Comparison of ENCODE assay signal across 1 cellular context in genomic region chr9:137205126-137206069, GRCh38.
TF ChIP-seq lines count a peak whose summit lies in the region.

TSS of gene NDOR1 (plus strand) at chr9:137205700. CDS start at chr9:137205778, 78 bp downstream.
TSS of gene TMEM203 (minus strand) at chr9:137205648. CDS start at chr9:137205414, 234 bp downstream.

TF ChIP-seq in K562, 482 proteins besides CTCF, POLR2A, EP300 and RAD21 (continued from another document and continues in another):
- TF ChIP-seq CREB3 (tag; conservative IDR thresholded peaks at IDR 0.05; ENCODE audit: low read depth) (no peak), CBX2 (IDR thresholded peaks at IDR 0.05; ENCODE audit: insufficient read depth, low read length, poor library complexity, severe bottlenecking) (no peak), ZNF511 (CRISPR knock-in tag; IDR thresholded peaks at IDR 0.05) (peak; percentile 42; the same call in 1 of the 2 replicates), ZNF277 (CRISPR knock-in tag; IDR thresholded peaks at IDR 0.05; ENCODE audit: borderline replicate concordance) (no peak), E2F8 (IDR thresholded peaks at IDR 0.05; ENCODE audit: low read depth, partially characterized antibody) (peak; percentile 97), ZNF398 (CRISPR knock-in tag; IDR thresholded peaks at IDR 0.05) (no peak), MCM7 (IDR thresholded peaks at IDR 0.05) (no peak), ZNF253 (CRISPR knock-in tag; conservative IDR thresholded peaks at IDR 0.05) (no peak), ZNF12 (CRISPR knock-in tag; IDR thresholded peaks at IDR 0.05) (no peak), MCM3 (IDR thresholded peaks at IDR 0.05) (no peak), ZNF609 (CRISPR knock-in tag; IDR thresholded peaks at IDR 0.05; ENCODE audit: borderline replicate concordance) (no peak), ETS2 (tag; IDR thresholded peaks at IDR 0.05; ENCODE audit: borderline replicate concordance, poor library complexity, severe bottlenecking) (no peak), SREBF2 (CRISPR knock-in tag; IDR thresholded peaks at IDR 0.05) (no peak), SRSF7 (optimal IDR thresholded peaks at IDR 0.05; ENCODE audit: low read depth, low read length) (no peak), SMARCA5 (IDR thresholded peaks at IDR 0.05) (no peak), ZBTB43 (CRISPR knock-in tag; IDR thresholded peaks at IDR 0.05) (no peak), GTF3C2 (IDR thresholded peaks at IDR 0.05; ENCODE audit: borderline replicate concordance, extremely low read depth, insufficient read length) (no peak), CHD1 (IDR thresholded peaks at IDR 0.05; ENCODE audit: low read length) (no peak), ZNF282 (CRISPR knock-in tag; IDR thresholded peaks at IDR 0.05) (no peak), ILF3 (IDR thresholded peaks at IDR 0.05; ENCODE audit: borderline replicate concordance) (no peak), TAF7 (tag; IDR thresholded peaks at IDR 0.05) (peak; percentile 57), SMARCC2 (IDR thresholded peaks at IDR 0.05; ENCODE audit: low read depth) (no peak), HDAC8 (tag; IDR thresholded peaks at IDR 0.05) (no peak), ZNF449 (CRISPR knock-in tag; IDR thresholded peaks at IDR 0.05) (no peak), GTF2A2 (tag; IDR thresholded peaks at IDR 0.05) (no peak), HES1 (IDR thresholded peaks at IDR 0.05; ENCODE audit: low read depth) (no peak), CSDE1 (IDR thresholded peaks at IDR 0.05) (peak in 1 of 2 experiments; percentile 29; a peak in 1 of 4 replicates), HDAC2 (IDR thresholded peaks at IDR 0.05) (peak; percentile 65; the same call in 1 of the 2 replicates), TCF15 (CRISPR knock-in tag; IDR thresholded peaks at IDR 0.05) (no peak), NCOA1 (IDR thresholded peaks at IDR 0.05; ENCODE audit: low read depth) (no peak), CC2D1A (IDR thresholded peaks at IDR 0.05) (no peak), POLR2G (IDR thresholded peaks at IDR 0.05; ENCODE audit: low read depth, low read length) (peak; percentile 95), TRIM28 (IDR thresholded peaks at IDR 0.05) (no peak; the same call in 1 of the 2 replicates), ZNF41 (CRISPR knock-in tag; conservative IDR thresholded peaks at IDR 0.05) (no peak), MCM5 (IDR thresholded peaks at IDR 0.05; ENCODE audit: low read depth) (no peak), MAZ (CRISPR knock-in tag; conservative IDR thresholded peaks at IDR 0.05 in 1 of 2, IDR thresholded peaks at IDR 0.05 in 1 of 2) (peak; percentile 86), KLF1 (tag; IDR thresholded peaks at IDR 0.05) (peak; percentile 76), CCNT2 (IDR thresholded peaks at IDR 0.05; ENCODE audit: borderline replicate concordance, extremely low read depth, insufficient read length, low read depth, low read length) (peak; percentile 56), ZNF408 (CRISPR knock-in tag; IDR thresholded peaks at IDR 0.05; ENCODE audit: low read depth) (no peak), ADNP (tag; IDR thresholded peaks at IDR 0.05) (no peak), CCAR2 (IDR thresholded peaks at IDR 0.05; ENCODE audit: low read depth, low read length) (no peak)
